Comparison of ENCODE assay signal across 20 cellular contexts in the genomic region with DNA sequence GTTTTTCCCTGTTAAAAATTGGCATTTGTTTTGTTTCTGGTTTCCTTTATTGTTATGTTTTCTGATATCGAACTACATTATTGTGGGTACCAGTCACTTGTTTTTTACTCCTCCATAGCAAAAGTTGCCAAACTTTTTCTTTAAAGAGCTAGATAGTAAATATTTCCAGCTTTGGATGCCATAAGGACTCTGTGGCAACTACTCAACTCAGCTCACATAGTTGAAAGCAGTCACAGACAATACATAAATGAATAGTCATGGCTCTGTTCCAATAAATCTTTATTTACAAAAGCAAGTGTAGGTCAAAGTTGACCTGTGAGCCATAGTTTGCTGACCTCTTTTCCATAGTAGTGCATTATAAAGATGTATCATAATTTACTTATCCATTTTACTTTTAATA.
"Had no signal": no experiment of that assay in that cellular context is flagged by ENCODE, and none has a peak within 500 bp of the region (broad histone marks: within the 10 kb centered on the region; RNA-seq: fewer than 3 reads in every experiment).

No MANE protein-coding gene starts in this region.

- H3K4me3 Mint-ChIP-seq: T-cell; T-helper 1 cell treated with Interleukin-12 subunit alpha and Interleukin-12 subunit beta and Interleukin-4 antibody, amounts not matched to agents 30 μg/mL and 1 μg/mL, for 36 hours had no signal

- H3K27me3 Mint-ChIP-seq: T-cell had no signal

- H3K4me1 ChIP-seq: Peyer's patch had no signal

- H3K27ac Mint-ChIP-seq: T-cell; T-helper 1 cell treated with Interleukin-12 subunit alpha and Interleukin-12 subunit beta and Interleukin-4 antibody, amounts not matched to agents 30 μg/mL and 1 μg/mL, for 36 hours had no signal

- H3K4me3 ChIP-seq: MG63, Peyer's patch had no signal

- DNase-seq: KBM-7, MG63, NCI-H1092, NCI-H1105 treated with DMSO at 0.1 percent for 48 hours, NCI-H1417 treated with DMSO at 0.1 percent for 48 hours, NCI-H146, NCI-H1694 treated with DMSO at 0.1 percent for 48 hours, NCI-H1930, NCI-H2081, NCI-H2107, NCI-H2227 treated with DMSO at 0.1 percent for 48 hours, NCI-H524, NCI-H526 treated with DMSO at 0.1 percent for 48 hours, Peyer's patch, SHP77 treated with DMSO at 0.1 percent for 48 hours, SK-N-SH, SW 1271, T-cell had no signal

- H3K9me3 ChIP-seq: MG63, Peyer's patch, SK-N-SH had no signal

- H3K36me3 ChIP-seq: MG63, Peyer's patch had no signal

- H3K4me1 Mint-ChIP-seq: T-cell had no signal

- ATAC-seq: Right ventricle myocardium inferior, T-cell had no signal

- H3K9ac ChIP-seq: SK-N-SH had no signal

- H3K27me3 ChIP-seq: MG63, Peyer's patch had no signal

- H3K27ac ChIP-seq: Peyer's patch had no signal

- H3K4me2 ChIP-seq: SK-N-SH had no signal

- H3K36me3 Mint-ChIP-seq: T-cell had no signal

- H3K9me2 ChIP-seq: SK-N-SH had no signal
